In the genomic region with DNA sequence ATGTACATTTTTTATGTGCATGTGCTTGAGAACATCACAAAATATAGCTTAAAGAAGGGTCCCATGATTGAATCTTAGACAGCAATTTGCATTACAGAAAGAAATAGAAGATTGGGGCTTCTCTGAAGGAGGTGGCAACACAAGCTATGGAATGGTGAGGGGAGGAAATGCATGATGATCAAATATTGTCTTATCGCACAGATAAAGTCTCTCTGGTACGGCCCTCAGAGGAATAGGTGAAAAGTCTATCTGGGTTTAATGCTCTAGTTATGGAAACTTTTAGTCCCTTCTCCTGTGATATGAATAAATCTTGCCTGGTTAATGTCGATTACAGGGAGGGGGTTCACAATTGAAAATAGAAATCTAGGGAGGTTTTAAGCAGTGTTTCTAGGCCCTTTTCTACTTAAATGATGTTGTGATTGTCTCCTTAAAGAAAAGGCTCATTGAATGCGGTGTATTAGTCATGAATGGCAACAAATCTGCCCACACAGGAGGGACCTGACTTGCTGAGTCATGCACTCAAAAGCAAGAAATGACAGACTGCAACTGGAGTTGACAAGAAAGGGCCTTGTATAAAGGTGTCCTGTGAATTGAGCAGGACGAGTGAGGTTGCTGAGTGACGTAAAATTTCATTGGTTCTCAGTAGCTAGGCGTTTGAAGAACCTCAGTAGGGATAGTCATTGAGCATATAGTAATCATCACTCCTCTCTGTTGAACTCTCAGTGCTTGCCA, we compare ENCODE assay signal across 9 cellular contexts.
DNase-seq lines count a peak whose midpoint lies in the region; ATAC-seq and TF ChIP-seq lines count a peak whose summit lies in the region.
"Had no signal": no experiment of that assay in that cellular context is flagged by ENCODE, and none has a peak within 500 bp of the region (broad histone marks: within the 10 kb centered on the region; RNA-seq: fewer than 3 reads in every experiment).

No MANE protein-coding gene starts in this region.

- DNase-seq in SK-N-SH, result no peak
- peak; percentile 38 for DNase-seq in astrocyte of the cerebellum (ENCODE audit: low read depth)
- peak; percentile 56 for DNase-seq in pons (ENCODE audit: low spot score)
- no peak for DNase-seq in Right ventricle myocardium superior
- DNase-seq: left cardiac atrium had no signal

- no peak overlapping the region for H2AFZ ChIP-seq in SK-N-SH (ENCODE audit: low read depth)

- H3K36me3 ChIP-seq in SK-N-SH (replicated peaks in 1 of 2; ENCODE audit: control insufficient read depth in 1 of 2, insufficient read depth in 2 of 2, low read length in 1 of 2) (no peaks in the 10 kb centered on the region), gastroesophageal sphincter (no peaks in the 10 kb centered on the region)

- H3K27me3 ChIP-seq in SK-N-SH (ENCODE audit: insufficient read depth) (no peaks in the 10 kb centered on the region), gastroesophageal sphincter (no peaks in the 10 kb centered on the region)

- WGBS in SK-N-SH (ENCODE audit: low lambda C conversion rate), result 78% methylated on average over 7 of the region's 7 CpGs
- WGBS in gastroesophageal sphincter (ENCODE audit: low coverage in 1 of 2), 2 donors, result 76 to 80% methylated on average over 7 of the region's 7 CpGs

- no peak overlapping the region for H3K4me2 ChIP-seq in SK-N-SH

- no peaks in the 10 kb centered on the region for H3F3A ChIP-seq in SK-N-SH (replicated peaks; ENCODE audit: insufficient read depth)

- no peaks in the 10 kb centered on the region for H3K79me2 ChIP-seq in SK-N-SH (ENCODE audit: insufficient read depth)

- no peak overlapping the region for H3K9ac ChIP-seq in SK-N-SH

- CTCF ChIA-PET in SK-N-SH (lab: Yijun Ruan, JAX), result no interaction called here

- ATAC-seq in SK-N-SH treated with all-trans-retinoic acid at 6 μM for 48 hours (no peak), HG03280 (IDR thresholded peaks at IDR 0.05; ENCODE audit: unreplicated experiment) (peak; percentile 83), GM18907 (IDR thresholded peaks at IDR 0.05; ENCODE audit: unreplicated experiment) (no peak), gastroesophageal sphincter (no peak), Right ventricle myocardium superior (ENCODE audit: poor library complexity) (no peak)

- TF ChIP-seq CTCF in SK-N-SH (IDR thresholded peaks at IDR 0.05) (no peak), astrocyte of the cerebellum (IDR thresholded peaks at IDR 0.05; ENCODE audit: low read depth, low read length, missing control alignments) (no peak), gastroesophageal sphincter (IDR thresholded peaks at IDR 0.05) (no peak)

- in situ Hi-C loops in astrocyte of the cerebellum (cut with HindIII; ENCODE audit: low sequenced_read_pairs), result no loop called here

- POLR2A ChIA-PET in SK-N-SH (lab: Yijun Ruan, JAX), result no interaction called here

- no peaks in the 10 kb centered on the region for H3K4me1 ChIP-seq in SK-N-SH (ENCODE audit: control insufficient read depth in 1 of 2, insufficient read depth in 2 of 2, low read depth in 1 of 2, low read length in 1 of 2)
- H3K4me1 ChIP-seq in gastroesophageal sphincter, result no peaks in the 10 kb centered on the region

- H3K4me3 ChIP-seq in SK-N-SH (ENCODE audit: low read depth in 2 of 2, low read length in 1 of 2) (no peak overlapping the region), astrocyte of the cerebellum (ENCODE audit: low read depth, low read length) (no peak overlapping the region), gastroesophageal sphincter (no peak overlapping the region)

- H3K9me3 ChIP-seq in SK-N-SH (peaks cover 6% of the 10 kb centered on the region; the same call in 1 of the 2 replicates), gastroesophageal sphincter (peaks cover 0 to 13% (median 0%) of the 10 kb centered on the region in 3 donors)

- TF ChIP-seq EP300 in SK-N-SH (IDR thresholded peaks at IDR 0.05; ENCODE audit: borderline replicate concordance in 1 of 2, low read depth in 1 of 2, low read length in 1 of 2), result no peak
- no peak for TF ChIP-seq EP300 in gastroesophageal sphincter (IDR thresholded peaks at IDR 0.05)

- intact Hi-C loops in Right ventricle myocardium superior (cut with DNase I), result no loop called here

- H3K9me2 ChIP-seq in SK-N-SH, result no peaks in the 10 kb centered on the region

- TF ChIP-seq POLR2A in gastroesophageal sphincter (IDR thresholded peaks at IDR 0.05), result no peak

- no peak for TF ChIP-seq RAD21 in SK-N-SH (IDR thresholded peaks at IDR 0.05; ENCODE audit: low read length)

- H3K27ac ChIP-seq in SK-N-SH (ENCODE audit: low read depth in 2 of 2, low read length in 1 of 2) (no peak overlapping the region), gastroesophageal sphincter (no peak overlapping the region)

- H4K20me1 ChIP-seq in SK-N-SH (ENCODE audit: insufficient read depth), result no peaks in the 10 kb centered on the region

TF ChIP-seq in SK-N-SH, 30 proteins besides CTCF, POLR2A, EP300 and RAD21:
- TF ChIP-seq FOSL2 (IDR thresholded peaks at IDR 0.05; ENCODE audit: borderline replicate concordance, low read depth) (peak; percentile 27; the same call in 1 of the 2 replicates), PBX3 (IDR thresholded peaks at IDR 0.05) (0 out of 2 replicates have a peak, but pooled peaks have one; percentile 24), FOXJ3 (CRISPR knock-in tag; IDR thresholded peaks at IDR 0.05) (no peak), IRF3 (IDR thresholded peaks at IDR 0.05; ENCODE audit: low read depth, low read length) (no peak)
TF ChIP-seq in SK-N-SH: peak in this region for 2.

TF ChIP-seq in SK-N-SH treated with all-trans-retinoic acid at 6 μM for 48 hours, 23 proteins besides CTCF, POLR2A, EP300 and RAD21 (continues in another document):
- TF ChIP-seq CSDC2 (CRISPR knock-in tag; IDR thresholded peaks at IDR 0.05) (no peak), OSR1 (CRISPR knock-in tag; IDR thresholded peaks at IDR 0.05) (no peak), PPARA (CRISPR knock-in tag; IDR thresholded peaks at IDR 0.05; ENCODE audit: borderline replicate concordance) (no peak), PATZ1 (CRISPR knock-in tag; IDR thresholded peaks at IDR 0.05; ENCODE audit: borderline replicate concordance) (no peak), BACH2 (CRISPR knock-in tag; IDR thresholded peaks at IDR 0.05; ENCODE audit: borderline replicate concordance) (no peak), ISL1 (CRISPR knock-in tag; IDR thresholded peaks at IDR 0.05) (no peak), ZFP3 (CRISPR knock-in tag; IDR thresholded peaks at IDR 0.05) (no peak), ZNF565 (CRISPR knock-in tag; conservative IDR thresholded peaks at IDR 0.05; ENCODE audit: low read depth) (no peak), TOX (CRISPR knock-in tag; IDR thresholded peaks at IDR 0.05; ENCODE audit: borderline replicate concordance) (no peak), TCF4 (CRISPR knock-in tag; IDR thresholded peaks at IDR 0.05; ENCODE audit: borderline replicate concordance) (no peak), SNAI2 (CRISPR knock-in tag; IDR thresholded peaks at IDR 0.05) (no peak), RARB (CRISPR knock-in tag; IDR thresholded peaks at IDR 0.05) (no peak)
- TF ChIP-seq, protein P1, sequence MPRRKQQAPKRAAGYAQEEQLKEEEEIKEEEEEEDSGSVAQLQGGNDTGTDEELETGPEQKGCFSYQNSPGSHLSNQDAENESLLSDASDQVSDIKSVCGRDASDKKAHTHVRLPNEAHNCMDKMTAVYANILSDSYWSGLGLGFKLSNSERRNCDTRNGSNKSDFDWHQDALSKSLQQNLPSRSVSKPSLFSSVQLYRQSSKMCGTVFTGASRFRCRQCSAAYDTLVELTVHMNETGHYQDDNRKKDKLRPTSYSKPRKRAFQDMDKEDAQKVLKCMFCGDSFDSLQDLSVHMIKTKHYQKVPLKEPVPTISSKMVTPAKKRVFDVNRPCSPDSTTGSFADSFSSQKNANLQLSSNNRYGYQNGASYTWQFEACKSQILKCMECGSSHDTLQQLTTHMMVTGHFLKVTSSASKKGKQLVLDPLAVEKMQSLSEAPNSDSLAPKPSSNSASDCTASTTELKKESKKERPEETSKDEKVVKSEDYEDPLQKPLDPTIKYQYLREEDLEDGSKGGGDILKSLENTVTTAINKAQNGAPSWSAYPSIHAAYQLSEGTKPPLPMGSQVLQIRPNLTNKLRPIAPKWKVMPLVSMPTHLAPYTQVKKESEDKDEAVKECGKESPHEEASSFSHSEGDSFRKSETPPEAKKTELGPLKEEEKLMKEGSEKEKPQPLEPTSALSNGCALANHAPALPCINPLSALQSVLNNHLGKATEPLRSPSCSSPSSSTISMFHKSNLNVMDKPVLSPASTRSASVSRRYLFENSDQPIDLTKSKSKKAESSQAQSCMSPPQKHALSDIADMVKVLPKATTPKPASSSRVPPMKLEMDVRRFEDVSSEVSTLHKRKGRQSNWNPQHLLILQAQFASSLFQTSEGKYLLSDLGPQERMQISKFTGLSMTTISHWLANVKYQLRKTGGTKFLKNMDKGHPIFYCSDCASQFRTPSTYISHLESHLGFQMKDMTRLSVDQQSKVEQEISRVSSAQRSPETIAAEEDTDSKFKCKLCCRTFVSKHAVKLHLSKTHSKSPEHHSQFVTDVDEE (CRISPR knock-in tag; IDR thresholded peaks at IDR 0.05), result no peak
- TF ChIP-seq, protein P2, sequence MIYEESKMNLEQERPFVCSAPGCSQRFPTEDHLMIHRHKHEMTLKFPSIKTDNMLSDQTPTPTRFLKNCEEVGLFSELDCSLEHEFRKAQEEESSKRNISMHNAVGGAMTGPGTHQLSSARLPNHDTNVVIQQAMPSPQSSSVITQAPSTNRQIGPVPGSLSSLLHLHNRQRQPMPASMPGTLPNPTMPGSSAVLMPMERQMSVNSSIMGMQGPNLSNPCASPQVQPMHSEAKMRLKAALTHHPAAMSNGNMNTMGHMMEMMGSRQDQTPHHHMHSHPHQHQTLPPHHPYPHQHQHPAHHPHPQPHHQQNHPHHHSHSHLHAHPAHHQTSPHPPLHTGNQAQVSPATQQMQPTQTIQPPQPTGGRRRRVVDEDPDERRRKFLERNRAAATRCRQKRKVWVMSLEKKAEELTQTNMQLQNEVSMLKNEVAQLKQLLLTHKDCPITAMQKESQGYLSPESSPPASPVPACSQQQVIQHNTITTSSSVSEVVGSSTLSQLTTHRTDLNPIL (CRISPR knock-in tag; IDR thresholded peaks at IDR 0.05; ENCODE audit: low read depth), result no peak

Comparison
In these comparisons a context has a peak if more than half of its experiments do, and no peak if none do; other contexts are left out.
1. DNase-seq: peak in astrocyte of the cerebellum (single experiment) and pons (single experiment); none in SK-N-SH (single experiment) and Right ventricle myocardium superior (single experiment).